ENCODE assay signal across 8 cellular contexts in the genomic region with DNA sequence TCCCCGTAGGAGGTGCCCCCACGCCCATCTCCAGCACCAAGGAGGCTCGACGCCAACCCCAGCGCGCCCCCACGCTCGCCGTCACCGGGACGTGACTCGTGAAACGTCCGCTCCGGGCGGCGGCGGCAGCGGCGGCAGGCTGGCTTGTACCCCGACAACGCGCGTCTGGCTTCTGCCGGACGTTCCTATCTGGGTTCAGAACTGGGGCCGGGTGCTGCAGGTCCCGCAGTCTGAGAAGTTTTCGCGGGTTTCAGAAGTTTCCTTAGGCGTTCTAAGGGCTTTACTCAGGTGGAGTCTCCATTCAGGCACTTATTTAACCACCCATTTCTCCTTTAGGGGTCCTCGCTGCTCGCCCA. TPM values are rescaled to one million over a fixed set of nuclear protein-coding genes. Genes with fewer than 3 reads are reported as not detected.
A peak's percentile ranks its signal among the peaks of the same experiment; 100 is the strongest.
DNase-seq lines count a peak whose midpoint lies in the region; ATAC-seq and TF ChIP-seq lines count a peak whose summit lies in the region.

No MANE protein-coding gene starts in this region.

- H3K9me3 Mint-ChIP-seq in T-helper 2 cell treated with Interferon-gamma antibody and Interleukin-4, amounts not matched to agents 5 μg/mL and 100 μg/mL, for 36 hours, result no peaks in the 10 kb centered on the region

- H3K36me3 ChIP-seq in DOHH2 (ENCODE audit: control insufficient read depth, low read length) (peaks cover 41% of the 10 kb centered on the region), ascending aorta (no peaks in the 10 kb centered on the region)

- peak in 71 of 76 experiments; percentile 53 to 95 (median 83) for DNase-seq in HUDEP-2 (lab: John Stamatoyannopoulos, UW; ENCODE audit: unreplicated experiment in 76 of 76)
- peak; percentile 87 for DNase-seq in T-helper 2 cell treated with Interferon-gamma antibody and Interleukin-4, amounts not matched to agents 5 μg/mL and 100 μg/mL, for 36 hours (ENCODE audit: low spot score)
- peak; percentile 40 to 92 for DNase-seq in ascending aorta (ENCODE audit: low spot score in 2 of 2)
- peak; percentile 71 to 81 (median 80) for DNase-seq in stimulated activated CD4-positive, alpha-beta T cell treated with anti-CD3 and anti-CD28 coated beads, Interleukin-12 subunit alpha, Interleukin-12 subunit beta, amount 100 ng/mL, for 48 hours (ENCODE audit: low read depth in 2 of 3, low spot score in 1 of 3)
- DNase-seq in OCI-M2 (lab: John Stamatoyannopoulos, UW; ENCODE audit: unreplicated experiment), result no peak

- peaks cover 26% of the 10 kb centered on the region for H3K36me3 Mint-ChIP-seq in T-helper 2 cell treated with Interferon-gamma antibody and Interleukin-4, amounts not matched to agents 5 μg/mL and 100 μg/mL, for 36 hours (ENCODE audit: low read depth)

- H3K4me2 ChIP-seq in DOHH2 (ENCODE audit: low read length), result peak overlapping the region; percentile 93

- peaks cover 30% of the 10 kb centered on the region for H4K20me1 ChIP-seq in DOHH2 (ENCODE audit: control insufficient read depth, insufficient read depth, low read depth, low read length)

- H3K27me3 ChIP-seq in DOHH2 (ENCODE audit: control insufficient read depth, low read length) (no peaks in the 10 kb centered on the region), ascending aorta (no peaks in the 10 kb centered on the region)

- peaks cover 42% of the 10 kb centered on the region for H3K4me1 Mint-ChIP-seq in T-helper 2 cell treated with Interferon-gamma antibody and Interleukin-4, amounts not matched to agents 5 μg/mL and 100 μg/mL, for 36 hours (ENCODE audit: low read depth)

- TF ChIP-seq CTCF in DOHH2 (IDR thresholded peaks at IDR 0.05; ENCODE audit: low read depth, low read length, poor library complexity, severe bottlenecking), result no peak
- no peak for TF ChIP-seq CTCF in ascending aorta (IDR thresholded peaks at IDR 0.05)

- no peaks in the 10 kb centered on the region for H3K9me2 ChIP-seq in DOHH2 (replicated peaks; ENCODE audit: control insufficient read depth, low read length)

- peak; percentile 15 for ATAC-seq in GM21367 (IDR thresholded peaks at IDR 0.05; ENCODE audit: unreplicated experiment)

- H3K9me3 ChIP-seq in DOHH2 (ENCODE audit: control insufficient read depth, insufficient read depth, low read length), result no peaks in the 10 kb centered on the region
- H3K9me3 ChIP-seq in ascending aorta, result no peaks in the 10 kb centered on the region
- no peaks in the 10 kb centered on the region for H3K9me3 ChIP-seq in iPS-18c (ENCODE audit: control insufficient read depth, insufficient read depth, low read length)

- H3K4me3 Mint-ChIP-seq in T-helper 2 cell treated with Interferon-gamma antibody and Interleukin-4, amounts not matched to agents 5 μg/mL and 100 μg/mL, for 36 hours, result peak overlapping the region; percentile 95

- H3F3A ChIP-seq in DOHH2 (ENCODE audit: control insufficient read depth, insufficient read depth), result no peaks in the 10 kb centered on the region

- H3K27ac Mint-ChIP-seq in T-helper 2 cell treated with Interferon-gamma antibody and Interleukin-4, amounts not matched to agents 5 μg/mL and 100 μg/mL, for 36 hours, result peak overlapping the region; percentile 98

- intact Hi-C loops in ascending aorta (cut with DNase I), result loop anchor here (1.0 to 10.0 kb wide), 9 partner anchors 25 to 488 kb away; a partner anchor contains a TSS

- H3K4me3 ChIP-seq in DOHH2 (ENCODE audit: low read length) (peak overlapping the region; percentile 92), ascending aorta (peak overlapping the region; percentile 86 to 96), iPS-18c (ENCODE audit: insufficient read depth, low read depth, low read length) (peak overlapping the region; percentile 67)

- H3K27ac ChIP-seq in DOHH2 (ENCODE audit: low read depth, low read length), result peak overlapping the region; percentile 90
- peak overlapping the region; percentile 97 to 99 for H3K27ac ChIP-seq in ascending aorta

- peaks cover 43% of the 10 kb centered on the region for H3K79me2 ChIP-seq in DOHH2 (ENCODE audit: control insufficient read depth, low read length)

- H3K4me1 ChIP-seq in DOHH2 (ENCODE audit: control insufficient read depth, low read length) (peaks cover 40% of the 10 kb centered on the region), ascending aorta (peaks cover 20% of the 10 kb centered on the region in 2 donors)

- no peaks in the 10 kb centered on the region for H3K27me3 Mint-ChIP-seq in T-helper 2 cell treated with Interferon-gamma antibody and Interleukin-4, amounts not matched to agents 5 μg/mL and 100 μg/mL, for 36 hours (ENCODE audit: low read depth)

RNA-seq across cellular contexts. Expression of a gene that starts 0.7 kb away (rescaled TPM):
- 73.4 TPM for total RNA-seq in ascending aorta

RNA-seq across cellular contexts. Expression of a gene that starts 42.5 kb away (rescaled TPM):
- 25.3 TPM for total RNA-seq in ascending aorta
